9 cellular contexts compared by ENCODE assay signal in genomic region chr17:57553525-57553924, GRCh38.
DNase-seq lines count a peak whose midpoint lies in the region; ATAC-seq and TF ChIP-seq lines count a peak whose summit lies in the region.
"Had no signal": no experiment of that assay in that cellular context is flagged by ENCODE, and none has a peak within 500 bp of the region (broad histone marks: within the 10 kb centered on the region; RNA-seq: fewer than 3 reads in every experiment).

No MANE protein-coding gene starts in this region.

- POLR2A ChIA-PET in activated B cell treated with CpG ODN at 0.5 μM for 24 hours (lab: Charles Lee) = interaction anchor here (0.7 to 1.3 kb wide), 3 partner anchors 69 to 296 kb away, joined by 3 to 5 read pairs (median 3); no protein-coding TSS in a partner anchor

- no peak for ATAC-seq in activated B cell treated with CpG ODN at 0.5 μM for 24 hours (ENCODE audit: low read depth)
- ATAC-seq in stimulated activated memory B cell treated with anti-CD40 and anti-IgM and Interleukin-4, amounts not matched to agents 10 μg/mL and 1 μg/mL and 100 μg/mL, for 72 hours = no peak

- H3K27me3 Mint-ChIP-seq in activated B cell treated with CpG ODN at 0.5 μM for 24 hours = no peaks in the 10 kb centered on the region
- H3K27me3 Mint-ChIP-seq in stimulated activated memory B cell treated with anti-CD40 and anti-IgM and Interleukin-4, amounts not matched to agents 10 μg/mL and 1 μg/mL and 100 μg/mL, for 72 hours = no peaks in the 10 kb centered on the region

- CTCF ChIA-PET in activated B cell treated with CpG ODN at 0.5 μM for 24 hours (lab: Charles Lee) = interaction anchor here (1.0 to 3.7 kb wide), 5 partner anchors 45 to 296 kb away, joined by 3 to 25 read pairs (median 7); no protein-coding TSS in a partner anchor

- H3K4me1 Mint-ChIP-seq in activated B cell treated with CpG ODN at 0.5 μM for 24 hours = peaks cover 99% of the 10 kb centered on the region
- H3K4me1 Mint-ChIP-seq in stimulated activated memory B cell treated with anti-CD40 and anti-IgM and Interleukin-4, amounts not matched to agents 10 μg/mL and 1 μg/mL and 100 μg/mL, for 72 hours = peaks cover 70% of the 10 kb centered on the region

- H3K36me3 ChIP-seq in KOPT-K1 (ENCODE audit: insufficient read depth, low read length) = peaks cover 66% of the 10 kb centered on the region

- no peak overlapping the region for H3K27ac Mint-ChIP-seq in activated B cell treated with CpG ODN at 0.5 μM for 24 hours
- no peak overlapping the region for H3K27ac Mint-ChIP-seq in stimulated activated memory B cell treated with anti-CD40 and anti-IgM and Interleukin-4, amounts not matched to agents 10 μg/mL and 1 μg/mL and 100 μg/mL, for 72 hours

- peak overlapping the region; percentile 46 for H3K4me3 Mint-ChIP-seq in activated B cell treated with CpG ODN at 0.5 μM for 24 hours
- no peak overlapping the region for H3K4me3 Mint-ChIP-seq in stimulated activated memory B cell treated with anti-CD40 and anti-IgM and Interleukin-4, amounts not matched to agents 10 μg/mL and 1 μg/mL and 100 μg/mL, for 72 hours

- DNase-seq in activated B cell treated with CpG ODN at 0.5 μM for 24 hours = no peak
- DNase-seq in iris pigment epithelial cell (ENCODE audit: low read depth) = peak; percentile 86
- no peak for DNase-seq in substantia nigra (lab: John Stamatoyannopoulos, UW)
- no peak for DNase-seq in LoVo (ENCODE audit: low spot score)
- DNase-seq in NCI-H187 (lab: John Stamatoyannopoulos, UW) = no peak
- DNase-seq: MM.1S, NCI-H774 had no signal

- H3K9me3 Mint-ChIP-seq in activated B cell treated with CpG ODN at 0.5 μM for 24 hours = no peaks in the 10 kb centered on the region
- no peaks in the 10 kb centered on the region for H3K9me3 Mint-ChIP-seq in stimulated activated memory B cell treated with anti-CD40 and anti-IgM and Interleukin-4, amounts not matched to agents 10 μg/mL and 1 μg/mL and 100 μg/mL, for 72 hours

- no peaks in the 10 kb centered on the region for H3K9me3 ChIP-seq in KOPT-K1 (ENCODE audit: insufficient read depth, low read length, poor library complexity, severe bottlenecking)

- peaks cover 2% of the 10 kb centered on the region for H3K36me3 Mint-ChIP-seq in activated B cell treated with CpG ODN at 0.5 μM for 24 hours (ENCODE audit: low read depth)
- H3K36me3 Mint-ChIP-seq in stimulated activated memory B cell treated with anti-CD40 and anti-IgM and Interleukin-4, amounts not matched to agents 10 μg/mL and 1 μg/mL and 100 μg/mL, for 72 hours = no peaks in the 10 kb centered on the region

- intact Hi-C loops in activated B cell treated with CpG ODN at 0.5 μM for 24 hours (cut with micrococcal nuclease) = loop anchor here (5.0 kb wide), 3 partner anchors 194 to 296 kb away; partner anchors contain the start of genes CCDC182 and MSI2

- H3K27ac ChIP-seq in KOPT-K1 (ENCODE audit: low read depth, low read length, poor library complexity, severe bottlenecking) (peak overlapping the region; percentile 99), substantia nigra (ENCODE audit: low read depth, low read length, poor library complexity, severe bottlenecking) (peak overlapping the region; percentile 18)

- TF ChIP-seq CTCF in activated B cell treated with CpG ODN at 0.5 μM for 24 hours (IDR thresholded peaks at IDR 0.05) = no peak
